8 cellular contexts compared by ENCODE assay signal in the genomic region with DNA sequence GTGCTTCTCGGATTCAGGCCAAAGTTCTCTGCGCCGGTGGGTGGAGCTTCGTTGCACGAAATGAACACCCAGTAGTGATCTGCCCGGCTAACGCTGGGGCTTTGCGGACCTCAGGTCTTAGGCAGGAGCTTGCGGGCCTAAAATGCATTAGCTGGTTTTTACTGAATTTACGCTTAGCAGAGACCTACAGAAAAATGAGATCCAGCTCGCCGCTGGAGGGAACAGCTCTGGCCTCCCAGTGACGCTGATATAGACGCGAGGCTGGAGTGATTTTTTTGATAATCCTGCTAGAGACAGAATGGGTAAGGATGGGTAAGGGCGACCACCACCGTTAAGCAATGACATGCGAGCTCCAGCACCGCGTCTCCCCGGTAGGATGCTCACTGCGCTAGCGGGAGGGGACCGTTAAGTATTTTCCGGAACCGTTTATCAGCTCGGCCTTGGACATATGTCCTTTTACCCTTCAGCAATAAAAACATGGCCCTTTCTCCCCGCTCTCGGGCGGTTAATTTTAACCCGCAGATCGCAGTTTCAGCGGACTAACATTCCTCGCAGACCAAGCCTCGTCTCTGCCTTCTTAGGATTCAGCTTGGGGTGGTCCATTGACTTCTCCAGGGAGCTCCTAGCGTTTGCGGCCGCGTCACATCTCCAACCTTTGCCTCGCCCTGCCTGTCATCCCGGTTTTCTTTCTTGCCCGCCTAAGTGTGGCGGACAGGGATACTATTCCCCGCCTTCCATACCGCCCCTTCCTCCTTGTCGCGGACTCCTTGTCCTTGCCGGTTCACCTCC.
A peak's percentile ranks its signal among the peaks of the same experiment; 100 is the strongest.
DNase-seq lines count a peak whose midpoint lies in the region; ATAC-seq, FAIRE-seq and TF ChIP-seq lines count a peak whose summit lies in the region.

No MANE protein-coding gene starts in this region.

- ATAC-seq in GM18867 (IDR thresholded peaks at IDR 0.05; ENCODE audit: unreplicated experiment) = no peak
- no peak for ATAC-seq in HG03521 (IDR thresholded peaks at IDR 0.05; ENCODE audit: unreplicated experiment)

- TF ChIP-seq POLR2A in H54 (IDR thresholded peaks at IDR 0.05; ENCODE audit: low read depth, low read length) = no peak; the same call in 1 of the 2 replicates

- FAIRE-seq in H54 (lab: Jason Lieb, UNC) = no peak

- DNase-seq in DMS 273 treated with DMSO at 0.1 percent for 48 hours (lab: John Stamatoyannopoulos, UW) (peak; percentile 51), NCI-H1694 (lab: John Stamatoyannopoulos, UW) (peak; percentile 13), cerebellar cortex (ENCODE audit: low spot score) (peak; percentile 96), middle frontal gyrus (ENCODE audit: extremely low spot score, low spot score) (peak; percentile 43), H54 (ENCODE audit: insufficient read length, low spot score) (no peak)
- DNase-seq in stimulated activated CD4-positive, alpha-beta T cell treated with anti-CD3 and anti-CD28 coated beads, Interleukin-4, amount 100 ng/mL, for 4 hours = no peak

Comparison
In these comparisons a context has a peak if more than half of its experiments do, and no peak if none do; other contexts are left out.
1. DNase-seq: peak in DMS 273 treated with DMSO at 0.1 percent for 48 hours (single experiment), NCI-H1694 (single experiment), cerebellar cortex (single experiment) and middle frontal gyrus (single experiment); none in stimulated activated CD4-positive, alpha-beta T cell treated with anti-CD3 and anti-CD28 coated beads, Interleukin-4, amount 100 ng/mL, for 4 hours (0 of 2) and H54 (single experiment).